In the genomic region with DNA sequence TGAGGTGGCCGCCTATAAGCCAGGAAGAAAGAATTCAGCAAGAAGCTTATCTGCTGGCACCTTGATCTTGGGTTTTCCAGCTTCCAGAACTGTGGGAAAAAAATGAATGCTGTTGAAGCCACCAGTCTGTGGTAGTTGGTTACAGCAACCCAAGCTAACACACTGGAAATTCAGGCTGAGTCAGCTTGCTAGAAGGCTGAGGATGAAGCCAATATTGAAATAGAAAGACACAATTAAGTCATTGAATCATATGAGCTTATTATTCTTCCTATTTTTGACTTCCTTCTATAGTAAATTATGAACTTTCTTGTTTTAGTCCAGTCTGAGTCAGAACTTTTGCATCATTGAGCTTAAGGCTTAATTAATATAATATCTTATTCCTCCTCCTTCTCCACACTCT, we compare ENCODE assay signal across 6 cellular contexts.
DNase-seq lines count a peak whose midpoint lies in the region; ATAC-seq and TF ChIP-seq lines count a peak whose summit lies in the region.
"Not testable (repeated sequence)": the region's sequence is repeated elsewhere in the genome, so short reads cannot be mapped to it uniquely, and the experiment has no call there.

No MANE protein-coding gene starts in this region.

- not testable (repeated sequence) for TF ChIP-seq CTCF in CD14-positive monocyte (IDR thresholded peaks at IDR 0.05); left lung (IDR thresholded peaks at IDR 0.05)

- intact Hi-C loops in CD14-positive monocyte (cut with micrococcal nuclease); dendritic cell treated with granulocyte-macrophage colony-stimulating factor and Interleukin-4, amounts not matched to agents 40 ng/mL and 50 ng/mL, for 4 days (cut with micrococcal nuclease); left lung (cut with DNase I); naive thymus-derived CD4-positive, alpha-beta T cell (cut with micrococcal nuclease): not testable (repeated sequence)

- H3K36me3 Mint-ChIP-seq in CD14-positive monocyte; dendritic cell treated with granulocyte-macrophage colony-stimulating factor and Interleukin-4, amounts not matched to agents 40 ng/mL and 50 ng/mL, for 4 days (ENCODE audit: low read depth): not testable (repeated sequence)
- peaks cover 0 to 12% (median 1%) of the 10 kb centered on the region in 5 donors for H3K36me3 Mint-ChIP-seq in naive thymus-derived CD4-positive, alpha-beta T cell

- not testable (repeated sequence) for H3K4me1 Mint-ChIP-seq in CD14-positive monocyte; naive thymus-derived CD4-positive, alpha-beta T cell
- H3K4me1 Mint-ChIP-seq in dendritic cell treated with granulocyte-macrophage colony-stimulating factor and Interleukin-4, amounts not matched to agents 40 ng/mL and 50 ng/mL, for 4 days (ENCODE audit: low read depth) = peaks cover 10% of the 10 kb centered on the region

- not testable (repeated sequence) for H3K27me3 Mint-ChIP-seq in CD14-positive monocyte (ENCODE audit: low read depth in 3 of 3); dendritic cell treated with granulocyte-macrophage colony-stimulating factor and Interleukin-4, amounts not matched to agents 40 ng/mL and 50 ng/mL, for 4 days; naive thymus-derived CD4-positive, alpha-beta T cell

- not testable (repeated sequence) for H3K4me3 Mint-ChIP-seq in CD14-positive monocyte; dendritic cell treated with granulocyte-macrophage colony-stimulating factor and Interleukin-4, amounts not matched to agents 40 ng/mL and 50 ng/mL, for 4 days; naive thymus-derived CD4-positive, alpha-beta T cell

- peak overlapping the region; percentile 55 to 92 (median 66) for H3K27ac Mint-ChIP-seq in CD14-positive monocyte
- peak overlapping the region; percentile 77 for H3K27ac Mint-ChIP-seq in dendritic cell treated with granulocyte-macrophage colony-stimulating factor and Interleukin-4, amounts not matched to agents 40 ng/mL and 50 ng/mL, for 4 days
- not testable (repeated sequence) for H3K27ac Mint-ChIP-seq in naive thymus-derived CD4-positive, alpha-beta T cell

- ATAC-seq in left lung = peak; percentile 42
- peak; percentile 31 for ATAC-seq in naive thymus-derived CD4-positive, alpha-beta T cell

- not testable (repeated sequence) for H3K9me3 ChIP-seq in left lung; naive thymus-derived CD4-positive, alpha-beta T cell (ENCODE audit: control insufficient read depth in 2 of 3, low read length in 3 of 3)

- not testable (repeated sequence) for H3K9me3 Mint-ChIP-seq in CD14-positive monocyte; dendritic cell treated with granulocyte-macrophage colony-stimulating factor and Interleukin-4, amounts not matched to agents 40 ng/mL and 50 ng/mL, for 4 days; naive thymus-derived CD4-positive, alpha-beta T cell

- H3K4me1 ChIP-seq in left lung; naive thymus-derived CD4-positive, alpha-beta T cell (ENCODE audit: control insufficient read depth in 2 of 2, insufficient read depth in 2 of 2, low read length in 2 of 2): not testable (repeated sequence)

- H3K4me3 ChIP-seq in left lung; naive thymus-derived CD4-positive, alpha-beta T cell (ENCODE audit: low read length): not testable (repeated sequence)

- POLR2A ChIA-PET in naive thymus-derived CD4-positive, alpha-beta T cell (lab: Charles Lee) = not testable (repeated sequence)

- CTCF ChIA-PET in naive thymus-derived CD4-positive, alpha-beta T cell (lab: Charles Lee) = not testable (repeated sequence)

- DNase-seq in CD14-positive monocyte (ENCODE audit: low spot score); left lung; naive thymus-derived CD4-positive, alpha-beta T cell: not testable (repeated sequence)
- DNase-seq in MV-4-11 (lab: John Stamatoyannopoulos, UW) (peak; percentile 7), foreskin melanocyte (peak; percentile 1)

- H3K27me3 ChIP-seq in left lung; naive thymus-derived CD4-positive, alpha-beta T cell (ENCODE audit: control insufficient read depth in 2 of 2, insufficient read depth in 2 of 2, low read length in 2 of 2): not testable (repeated sequence)

- not testable (repeated sequence) for H3K36me3 ChIP-seq in left lung; naive thymus-derived CD4-positive, alpha-beta T cell (ENCODE audit: control insufficient read depth in 2 of 3, insufficient read depth in 3 of 3, low read length in 3 of 3)

- H3K27ac ChIP-seq in left lung; naive thymus-derived CD4-positive, alpha-beta T cell (ENCODE audit: low read depth, low read length): not testable (repeated sequence)
